In the genomic region with DNA sequence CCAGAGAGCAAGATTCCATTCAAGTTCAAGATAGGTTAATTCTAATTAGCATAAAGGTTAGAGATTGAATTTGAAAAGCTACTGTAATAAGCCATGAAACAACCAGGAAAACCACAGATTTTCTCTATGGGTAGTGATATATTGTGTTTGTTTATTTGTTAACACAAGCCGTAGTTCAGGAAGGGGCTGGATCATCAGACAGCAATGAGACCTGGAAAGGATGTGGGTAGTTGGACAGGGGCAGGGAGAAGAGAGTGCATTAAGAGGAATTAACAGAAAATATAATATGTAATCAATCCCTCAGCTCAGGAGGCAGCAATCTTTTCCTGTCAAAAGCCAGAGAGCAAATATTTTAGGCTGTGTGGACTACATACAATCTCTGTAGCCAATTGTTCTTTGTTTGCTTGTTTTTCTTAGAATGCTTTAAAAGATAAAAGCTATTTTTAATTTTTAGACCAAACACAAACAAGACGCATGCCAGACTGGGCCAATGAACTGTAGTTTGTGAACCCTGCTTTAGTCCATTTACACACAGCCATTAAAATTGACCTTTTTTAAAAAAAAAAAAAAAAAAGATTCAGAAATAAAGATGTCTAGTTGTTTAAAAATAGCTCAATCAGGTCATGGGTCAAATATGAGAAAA, we compare ENCODE assay signal across 1 cellular context.
TF ChIP-seq lines count a peak whose summit lies in the region.

No MANE protein-coding gene starts in this region.

TF ChIP-seq in PFSK-1, 5 proteins besides CTCF, POLR2A, EP300 and RAD21 (continued from another document):
- TF ChIP-seq, protein P1, sequence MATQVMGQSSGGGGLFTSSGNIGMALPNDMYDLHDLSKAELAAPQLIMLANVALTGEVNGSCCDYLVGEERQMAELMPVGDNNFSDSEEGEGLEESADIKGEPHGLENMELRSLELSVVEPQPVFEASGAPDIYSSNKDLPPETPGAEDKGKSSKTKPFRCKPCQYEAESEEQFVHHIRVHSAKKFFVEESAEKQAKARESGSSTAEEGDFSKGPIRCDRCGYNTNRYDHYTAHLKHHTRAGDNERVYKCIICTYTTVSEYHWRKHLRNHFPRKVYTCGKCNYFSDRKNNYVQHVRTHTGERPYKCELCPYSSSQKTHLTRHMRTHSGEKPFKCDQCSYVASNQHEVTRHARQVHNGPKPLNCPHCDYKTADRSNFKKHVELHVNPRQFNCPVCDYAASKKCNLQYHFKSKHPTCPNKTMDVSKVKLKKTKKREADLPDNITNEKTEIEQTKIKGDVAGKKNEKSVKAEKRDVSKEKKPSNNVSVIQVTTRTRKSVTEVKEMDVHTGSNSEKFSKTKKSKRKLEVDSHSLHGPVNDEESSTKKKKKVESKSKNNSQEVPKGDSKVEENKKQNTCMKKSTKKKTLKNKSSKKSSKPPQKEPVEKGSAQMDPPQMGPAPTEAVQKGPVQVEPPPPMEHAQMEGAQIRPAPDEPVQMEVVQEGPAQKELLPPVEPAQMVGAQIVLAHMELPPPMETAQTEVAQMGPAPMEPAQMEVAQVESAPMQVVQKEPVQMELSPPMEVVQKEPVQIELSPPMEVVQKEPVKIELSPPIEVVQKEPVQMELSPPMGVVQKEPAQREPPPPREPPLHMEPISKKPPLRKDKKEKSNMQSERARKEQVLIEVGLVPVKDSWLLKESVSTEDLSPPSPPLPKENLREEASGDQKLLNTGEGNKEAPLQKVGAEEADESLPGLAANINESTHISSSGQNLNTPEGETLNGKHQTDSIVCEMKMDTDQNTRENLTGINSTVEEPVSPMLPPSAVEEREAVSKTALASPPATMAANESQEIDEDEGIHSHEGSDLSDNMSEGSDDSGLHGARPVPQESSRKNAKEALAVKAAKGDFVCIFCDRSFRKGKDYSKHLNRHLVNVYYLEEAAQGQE (IDR thresholded peaks at IDR 0.05; ENCODE audit: insufficient read depth in 1 of 2, low read depth in 2 of 2, low read length in 2 of 2) = peak; percentile 28 to 86; a peak in 2 of 4 replicates
- no peak for TF ChIP-seq SIN3A (IDR thresholded peaks at IDR 0.05; ENCODE audit: borderline replicate concordance, insufficient read depth, low read length)
